In the genomic region with DNA sequence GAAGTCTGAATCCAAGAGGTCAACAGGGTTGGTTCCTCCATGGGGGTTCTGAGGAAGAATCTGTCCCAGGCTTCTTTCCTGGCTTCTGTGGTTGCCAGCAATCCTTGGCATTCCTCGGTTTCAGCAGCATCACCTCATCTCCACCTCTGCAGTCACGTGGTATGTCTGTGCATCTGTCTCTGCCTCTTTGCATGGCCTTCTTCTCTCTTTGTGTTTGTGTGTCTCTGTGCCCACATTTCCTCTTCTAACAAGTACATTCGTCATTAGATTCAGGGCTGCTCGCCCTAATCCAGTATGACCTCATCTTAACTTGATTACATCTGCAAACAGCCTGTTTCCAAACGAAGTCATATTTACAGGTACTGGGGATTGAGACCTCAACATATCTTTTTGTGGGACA, we compare ENCODE assay signal across 1 cellular context.
A peak's percentile ranks its signal among the peaks of the same experiment; 100 is the strongest.
TF ChIP-seq lines count a peak whose summit lies in the region.

No MANE protein-coding gene starts in this region.

TF ChIP-seq in HEK293, 187 proteins besides CTCF, POLR2A, EP300 and RAD21 (continued from another document):
- TF ChIP-seq, protein P1, sequence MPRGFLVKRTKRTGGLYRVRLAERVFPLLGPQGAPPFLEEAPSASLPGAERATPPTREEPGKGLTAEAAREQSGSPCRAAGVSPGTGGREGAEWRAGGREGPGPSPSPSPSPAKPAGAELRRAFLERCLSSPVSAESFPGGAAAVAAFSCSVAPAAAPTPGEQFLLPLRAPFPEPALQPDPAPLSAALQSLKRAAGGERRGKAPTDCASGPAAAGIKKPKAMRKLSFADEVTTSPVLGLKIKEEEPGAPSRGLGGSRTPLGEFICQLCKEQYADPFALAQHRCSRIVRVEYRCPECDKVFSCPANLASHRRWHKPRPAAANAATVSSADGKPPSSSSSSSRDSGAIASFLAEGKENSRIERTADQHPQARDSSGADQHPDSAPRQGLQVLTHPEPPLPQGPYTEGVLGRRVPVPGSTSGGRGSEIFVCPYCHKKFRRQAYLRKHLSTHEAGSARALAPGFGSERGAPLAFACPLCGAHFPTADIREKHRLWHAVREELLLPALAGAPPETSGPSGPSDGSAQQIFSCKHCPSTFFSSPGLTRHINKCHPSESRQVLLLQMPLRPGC (tag by site-specific recombination; IDR thresholded peaks at IDR 0.05) = no peak
- TF ChIP-seq ZFP37 (tag by site-specific recombination; IDR thresholded peaks at IDR 0.05) = no peak
- TF ChIP-seq ZNF610 (tag by site-specific recombination; IDR thresholded peaks at IDR 0.05; ENCODE audit: borderline replicate concordance) = no peak
- no peak for TF ChIP-seq ZNF23 (tag by site-specific recombination; IDR thresholded peaks at IDR 0.05; ENCODE audit: borderline replicate concordance)
- TF ChIP-seq, protein P2, sequence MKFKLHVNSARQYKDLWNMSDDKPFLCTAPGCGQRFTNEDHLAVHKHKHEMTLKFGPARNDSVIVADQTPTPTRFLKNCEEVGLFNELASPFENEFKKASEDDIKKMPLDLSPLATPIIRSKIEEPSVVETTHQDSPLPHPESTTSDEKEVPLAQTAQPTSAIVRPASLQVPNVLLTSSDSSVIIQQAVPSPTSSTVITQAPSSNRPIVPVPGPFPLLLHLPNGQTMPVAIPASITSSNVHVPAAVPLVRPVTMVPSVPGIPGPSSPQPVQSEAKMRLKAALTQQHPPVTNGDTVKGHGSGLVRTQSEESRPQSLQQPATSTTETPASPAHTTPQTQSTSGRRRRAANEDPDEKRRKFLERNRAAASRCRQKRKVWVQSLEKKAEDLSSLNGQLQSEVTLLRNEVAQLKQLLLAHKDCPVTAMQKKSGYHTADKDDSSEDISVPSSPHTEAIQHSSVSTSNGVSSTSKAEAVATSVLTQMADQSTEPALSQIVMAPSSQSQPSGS (tag by site-specific recombination; IDR thresholded peaks at IDR 0.05; ENCODE audit: low read depth) = peak; percentile 92
- TF ChIP-seq, protein P3, sequence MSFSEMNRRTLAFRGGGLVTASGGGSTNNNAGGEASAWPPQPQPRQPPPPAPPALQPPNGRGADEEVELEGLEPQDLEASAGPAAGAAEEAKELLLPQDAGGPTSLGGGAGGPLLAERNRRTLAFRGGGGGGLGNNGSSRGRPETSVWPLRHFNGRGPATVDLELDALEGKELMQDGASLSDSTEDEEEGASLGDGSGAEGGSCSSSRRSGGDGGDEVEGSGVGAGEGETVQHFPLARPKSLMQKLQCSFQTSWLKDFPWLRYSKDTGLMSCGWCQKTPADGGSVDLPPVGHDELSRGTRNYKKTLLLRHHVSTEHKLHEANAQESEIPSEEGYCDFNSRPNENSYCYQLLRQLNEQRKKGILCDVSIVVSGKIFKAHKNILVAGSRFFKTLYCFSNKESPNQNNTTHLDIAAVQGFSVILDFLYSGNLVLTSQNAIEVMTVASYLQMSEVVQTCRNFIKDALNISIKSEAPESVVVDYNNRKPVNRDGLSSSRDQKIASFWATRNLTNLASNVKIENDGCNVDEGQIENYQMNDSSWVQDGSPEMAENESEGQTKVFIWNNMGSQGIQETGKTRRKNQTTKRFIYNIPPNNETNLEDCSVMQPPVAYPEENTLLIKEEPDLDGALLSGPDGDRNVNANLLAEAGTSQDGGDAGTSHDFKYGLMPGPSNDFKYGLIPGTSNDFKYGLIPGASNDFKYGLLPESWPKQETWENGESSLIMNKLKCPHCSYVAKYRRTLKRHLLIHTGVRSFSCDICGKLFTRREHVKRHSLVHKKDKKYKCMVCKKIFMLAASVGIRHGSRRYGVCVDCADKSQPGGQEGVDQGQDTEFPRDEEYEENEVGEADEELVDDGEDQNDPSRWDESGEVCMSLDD (tag by site-specific recombination; IDR thresholded peaks at IDR 0.05) = no peak
- TF ChIP-seq ZFHX2 (tag by site-specific recombination; conservative IDR thresholded peaks at IDR 0.05) = peak; percentile 22; the same call in 1 of the 2 replicates
- peak; percentile 70; the same call in 1 of the 2 replicates for TF ChIP-seq ZBTB8A (tag by site-specific recombination; IDR thresholded peaks at IDR 0.05)
- peak; percentile 92 for TF ChIP-seq ZBTB21 (tag by site-specific recombination; IDR thresholded peaks at IDR 0.05)
- TF ChIP-seq IKZF3 (tag by site-specific recombination; IDR thresholded peaks at IDR 0.05) = no peak
- no peak for TF ChIP-seq SCRT2 (tag by site-specific recombination; IDR thresholded peaks at IDR 0.05)
- TF ChIP-seq YY2 (tag by site-specific recombination; IDR thresholded peaks at IDR 0.05) = no peak
- 0 out of 2 replicates have a peak, but pooled peaks have one; percentile 38 for TF ChIP-seq ZBTB17 (tag by site-specific recombination; IDR thresholded peaks at IDR 0.05)
- TF ChIP-seq WT1 (tag by site-specific recombination; IDR thresholded peaks at IDR 0.05) = no peak
- TF ChIP-seq ZNF354C (tag by site-specific recombination; IDR thresholded peaks at IDR 0.05; ENCODE audit: borderline replicate concordance, low read depth) = no peak
- TF ChIP-seq, protein P4, sequence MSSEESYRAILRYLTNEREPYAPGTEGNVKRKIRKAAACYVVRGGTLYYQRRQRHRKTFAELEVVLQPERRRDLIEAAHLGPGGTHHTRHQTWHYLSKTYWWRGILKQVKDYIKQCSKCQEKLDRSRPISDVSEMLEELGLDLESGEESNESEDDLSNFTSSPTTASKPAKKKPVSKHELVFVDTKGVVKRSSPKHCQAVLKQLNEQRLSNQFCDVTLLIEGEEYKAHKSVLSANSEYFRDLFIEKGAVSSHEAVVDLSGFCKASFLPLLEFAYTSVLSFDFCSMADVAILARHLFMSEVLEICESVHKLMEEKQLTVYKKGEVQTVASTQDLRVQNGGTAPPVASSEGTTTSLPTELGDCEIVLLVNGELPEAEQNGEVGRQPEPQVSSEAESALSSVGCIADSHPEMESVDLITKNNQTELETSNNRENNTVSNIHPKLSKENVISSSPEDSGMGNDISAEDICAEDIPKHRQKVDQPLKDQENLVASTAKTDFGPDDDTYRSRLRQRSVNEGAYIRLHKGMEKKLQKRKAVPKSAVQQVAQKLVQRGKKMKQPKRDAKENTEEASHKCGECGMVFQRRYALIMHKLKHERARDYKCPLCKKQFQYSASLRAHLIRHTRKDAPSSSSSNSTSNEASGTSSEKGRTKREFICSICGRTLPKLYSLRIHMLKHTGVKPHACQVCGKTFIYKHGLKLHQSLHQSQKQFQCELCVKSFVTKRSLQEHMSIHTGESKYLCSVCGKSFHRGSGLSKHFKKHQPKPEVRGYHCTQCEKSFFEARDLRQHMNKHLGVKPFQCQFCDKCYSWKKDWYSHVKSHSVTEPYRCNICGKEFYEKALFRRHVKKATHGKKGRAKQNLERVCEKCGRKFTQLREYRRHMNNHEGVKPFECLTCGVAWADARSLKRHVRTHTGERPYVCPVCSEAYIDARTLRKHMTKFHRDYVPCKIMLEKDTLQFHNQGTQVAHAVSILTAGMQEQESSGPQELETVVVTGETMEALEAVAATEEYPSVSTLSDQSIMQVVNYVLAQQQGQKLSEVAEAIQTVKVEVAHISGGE (tag by site-specific recombination; conservative IDR thresholded peaks at IDR 0.05; ENCODE audit: low read depth) = no peak
- peak; percentile 94 for TF ChIP-seq ZNF629 (tag by site-specific recombination; IDR thresholded peaks at IDR 0.05)
- TF ChIP-seq ZNF335 (tag by site-specific recombination; conservative IDR thresholded peaks at IDR 0.05) = peak; percentile 41
- TF ChIP-seq OSR2 (tag by site-specific recombination; IDR thresholded peaks at IDR 0.05) = no peak
- TF ChIP-seq ZBTB1 (tag by site-specific recombination; IDR thresholded peaks at IDR 0.05) = no peak
- TF ChIP-seq GLIS2 (tag by site-specific recombination; IDR thresholded peaks at IDR 0.05) = no peak
- TF ChIP-seq ZBTB7A (tag by site-specific recombination; IDR thresholded peaks at IDR 0.05; ENCODE audit: low read depth) = no peak
